17 cellular contexts compared by ENCODE assay signal in genomic region chr1:168235937-168236336, GRCh38. TPM values are rescaled to one million over a fixed set of nuclear protein-coding genes. Genes with fewer than 3 reads are reported as not detected.
DNase-seq lines count a peak whose midpoint lies in the region; ATAC-seq, FAIRE-seq and TF ChIP-seq lines count a peak whose summit lies in the region.
"Had no signal": no experiment of that assay in that cellular context is flagged by ENCODE, and none has a peak within 500 bp of the region (broad histone marks: within the 10 kb centered on the region; RNA-seq: fewer than 3 reads in every experiment).

No MANE protein-coding gene starts in this region.

- no peak overlapping the region for H2BK12ac ChIP-seq in mesenchymal stem cell (ENCODE audit: low read length in 2 of 2)

- H3K9me3 ChIP-seq in HepG2 (ENCODE audit: low read length) (no peaks in the 10 kb centered on the region), thoracic aorta (no peaks in the 10 kb centered on the region), mesenchymal stem cell (ENCODE audit: control insufficient read depth, low read length) (no peaks in the 10 kb centered on the region)
- H3K9me3 ChIP-seq: HAP-1, heart left ventricle, ovary, SJCRH30 had no signal

- H3K4me1 ChIP-seq in HepG2 (ENCODE audit: insufficient read depth, low read length) (peaks cover 23% of the 10 kb centered on the region), thoracic aorta (ENCODE audit: control insufficient read depth in 1 of 2, low read depth in 2 of 2) (peaks cover 19 to 45% of the 10 kb centered on the region in 2 donors), mesenchymal stem cell (ENCODE audit: control insufficient read depth, insufficient read depth, low read depth, low read length) (peaks cover 7% of the 10 kb centered on the region)
- H3K4me1 ChIP-seq: HAP-1, SJCRH30 had no signal

- no peak overlapping the region for H2BK120ac ChIP-seq in mesenchymal stem cell (ENCODE audit: low read depth, low read length)

- H2BK5ac ChIP-seq in mesenchymal stem cell (ENCODE audit: low read depth, low read length, poor library complexity, severe bottlenecking), result no peak overlapping the region

- H3K18ac ChIP-seq in mesenchymal stem cell (ENCODE audit: low read depth in 1 of 2, low read length in 2 of 2), result no peak overlapping the region

- BruUV-seq in HepG2 (replicated peaks; lab: Mats Ljungman, UMichigan), result no TSS peak

- H2AFZ ChIP-seq in HepG2 (ENCODE audit: low read length), result no peak overlapping the region
- H2AFZ ChIP-seq in mesenchymal stem cell (ENCODE audit: low read depth, low read length), result no peak overlapping the region

- no peak overlapping the region for H2AK5ac ChIP-seq in mesenchymal stem cell (ENCODE audit: low read length, severe bottlenecking)

- no peak overlapping the region for H4K91ac ChIP-seq in mesenchymal stem cell (ENCODE audit: low read length)

- H3K9ac ChIP-seq in HepG2 (ENCODE audit: insufficient read depth, low read depth, low read length) (no peak overlapping the region), mesenchymal stem cell (ENCODE audit: low read length) (no peak overlapping the region)

- intact Hi-C loops in activated T-helper 1 cell treated with anti-CD3 and anti-CD28 coated beads, Interleukin-12 subunit alpha, Interleukin-12 subunit beta, Interleukin-2, Interleukin-4 antibody, amounts not matched to agents 30 ng/mL and 10 ng/mL and 1 ng/mL, durations not matched to agents 14 hours and 24 hours and 36 hours (cut with micrococcal nuclease), result loop anchor here (1.0 to 10.0 kb wide), 11 partner anchors 13 to 1559 kb away; partner anchors contain the start of genes BLZF1, F5, METTL18 and NME7
- intact Hi-C loops in HepG2 (cut with micrococcal nuclease; ENCODE audit: unreplicated experiment), result loop anchor here (5.0 to 10.0 kb wide), 2 partner anchors 59 to 89 kb away; partner anchors contain the start of gene TIPRL

- H4K20me1 ChIP-seq in HepG2 (ENCODE audit: insufficient read depth, low read length), result no peaks in the 10 kb centered on the region

- TF ChIP-seq CTCF in HepG2 (CRISPR knock-in tag; IDR thresholded peaks at IDR 0.05) (no peak), thoracic aorta (IDR thresholded peaks at IDR 0.05) (no peak)

- in situ Hi-C loops in HepG2 (cut with HindIII; ENCODE audit: extremely low pct_ligation_motif_present, low pct_unique_long_range_greater_than_20kb), result no loop called here

- H3K27ac ChIP-seq in HepG2 (ENCODE audit: extremely low read length, insufficient read depth, low read length), result peak overlapping the region; percentile 25
- H3K27ac ChIP-seq in thoracic aorta, result peak overlapping the region; percentile 51 to 63
- H3K27ac ChIP-seq in mesenchymal stem cell (ENCODE audit: low read length, poor library complexity, severe bottlenecking), result no peak overlapping the region
- H3K27ac ChIP-seq: ovary, SJCRH30 had no signal

- H3K4ac ChIP-seq in mesenchymal stem cell (ENCODE audit: low read depth in 1 of 2, low read length in 2 of 2), result no peak overlapping the region

- peaks cover 59% of the 10 kb centered on the region for H3K4me1 Mint-ChIP-seq in activated T-cell treated with anti-CD3 and anti-CD28 coated beads, Interleukin-2, amount 50 U/mL, for 24 hours (ENCODE audit: low read depth)
- peaks cover 70% of the 10 kb centered on the region for H3K4me1 Mint-ChIP-seq in activated T-helper 1 cell treated with anti-CD3 and anti-CD28 coated beads, Interleukin-12 subunit alpha, Interleukin-12 subunit beta, Interleukin-2, Interleukin-4 antibody, amounts not matched to agents 30 ng/mL and 10 ng/mL and 1 ng/mL, durations not matched to agents 14 hours and 24 hours and 36 hours (ENCODE audit: low read depth)
- H3K4me1 Mint-ChIP-seq: brain had no signal

- peaks cover 39% of the 10 kb centered on the region for H3K79me1 ChIP-seq in mesenchymal stem cell (replicated peaks; ENCODE audit: low read length, poor library complexity, severe bottlenecking)

- no peaks in the 10 kb centered on the region for H3K27me3 Mint-ChIP-seq in activated T-cell treated with anti-CD3 and anti-CD28 coated beads, Interleukin-2, amount 50 U/mL, for 24 hours
- no peaks in the 10 kb centered on the region for H3K27me3 Mint-ChIP-seq in activated T-helper 1 cell treated with anti-CD3 and anti-CD28 coated beads, Interleukin-12 subunit alpha, Interleukin-12 subunit beta, Interleukin-2, Interleukin-4 antibody, amounts not matched to agents 30 ng/mL and 10 ng/mL and 1 ng/mL, durations not matched to agents 14 hours and 24 hours and 36 hours (ENCODE audit: insufficient read depth)
- H3K27me3 Mint-ChIP-seq: activated B cell treated with CpG ODN at 0.5 μM for 24 hours, brain had no signal

- H3K23ac ChIP-seq in mesenchymal stem cell (ENCODE audit: low read length in 2 of 2), result no peak overlapping the region

- H3K4me3 ChIP-seq in HepG2 (replicated peaks in 1 of 3; ENCODE audit: insufficient read depth in 1 of 3, low read depth in 2 of 3, low read length in 3 of 3) (no peak overlapping the region), thoracic aorta (peak overlapping the region; percentile 35), mesenchymal stem cell (ENCODE audit: insufficient read depth in 1 of 2, low read depth in 1 of 2, low read length in 2 of 2) (no peak overlapping the region)
- H3K4me3 ChIP-seq: coronary artery, HAP-1, heart left ventricle, ovary, SJCRH30 had no signal

- H4K8ac ChIP-seq in mesenchymal stem cell (ENCODE audit: low read length), result no peak overlapping the region

- H3K9me3 Mint-ChIP-seq in activated T-cell treated with anti-CD3 and anti-CD28 coated beads, Interleukin-2, amount 50 U/mL, for 24 hours, result no peaks in the 10 kb centered on the region
- no peaks in the 10 kb centered on the region for H3K9me3 Mint-ChIP-seq in activated T-helper 1 cell treated with anti-CD3 and anti-CD28 coated beads, Interleukin-12 subunit alpha, Interleukin-12 subunit beta, Interleukin-2, Interleukin-4 antibody, amounts not matched to agents 30 ng/mL and 10 ng/mL and 1 ng/mL, durations not matched to agents 14 hours and 24 hours and 36 hours
- H3K9me3 Mint-ChIP-seq: activated B cell treated with CpG ODN at 0.5 μM for 24 hours; brain; CD8-positive, alpha-beta T cell had no signal

- POLR2A ChIA-PET in HepG2 (lab: Yijun Ruan, JAX), result interaction anchor here (2.1 kb wide), 1 partner anchor 10 kb away, joined by 12 read pairs; the partner anchor contains the start of gene SFT2D2

- H3K4me3 Mint-ChIP-seq in activated T-cell treated with anti-CD3 and anti-CD28 coated beads, Interleukin-2, amount 50 U/mL, for 24 hours, result peak overlapping the region; percentile 42
- peak overlapping the region; percentile 8 for H3K4me3 Mint-ChIP-seq in activated T-helper 1 cell treated with anti-CD3 and anti-CD28 coated beads, Interleukin-12 subunit alpha, Interleukin-12 subunit beta, Interleukin-2, Interleukin-4 antibody, amounts not matched to agents 30 ng/mL and 10 ng/mL and 1 ng/mL, durations not matched to agents 14 hours and 24 hours and 36 hours
- H3K4me3 Mint-ChIP-seq: activated B cell treated with CpG ODN at 0.5 μM for 24 hours; brain; CD8-positive, alpha-beta T cell had no signal

- H3K79me2 ChIP-seq in HepG2 (ENCODE audit: insufficient read depth, low read length), result peaks cover 3% of the 10 kb centered on the region

- TF ChIP-seq POLR2A in HepG2 (IDR thresholded peaks at IDR 0.05; ENCODE audit: insufficient read depth in 1 of 2, low read depth in 2 of 2, low read length in 2 of 2), result no peak

- no peak overlapping the region for H3K14ac ChIP-seq in mesenchymal stem cell (ENCODE audit: low read length in 2 of 2)

- CTCF ChIA-PET in HepG2 (lab: Yijun Ruan, JAX; ENCODE audit: low intra/inter-chr PET ratio, low total read pairs), result interaction anchor here (0.7 kb wide), 1 partner anchor 57 kb away, joined by 4 read pairs; no protein-coding TSS in a partner anchor

- H3K27me3 ChIP-seq in HepG2 (ENCODE audit: control insufficient read depth in 1 of 2, insufficient read depth in 2 of 2, low read length in 2 of 2) (no peaks in the 10 kb centered on the region), thoracic aorta (replicated peaks; ENCODE audit: insufficient read depth) (no peaks in the 10 kb centered on the region), mesenchymal stem cell (ENCODE audit: control insufficient read depth in 1 of 2, insufficient read depth in 1 of 2, low read length in 2 of 2) (no peaks in the 10 kb centered on the region)
- H3K27me3 ChIP-seq: heart left ventricle, ovary, SJCRH30 had no signal

- H3K4me2 ChIP-seq in HepG2 (ENCODE audit: low read depth, low read length), result peak overlapping the region; percentile 22
- H3K4me2 ChIP-seq in mesenchymal stem cell (ENCODE audit: low read length, poor library complexity, severe bottlenecking), result no peak overlapping the region

- DNase-seq in activated T-cell treated with anti-CD3 and anti-CD28 coated beads, Interleukin-2, amount 50 U/mL, for 24 hours, result no peak
- DNase-seq in activated T-cell treated with anti-CD3 and anti-CD28 coated beads, Interleukin-2, amount 50 U/mL, for 48 hours, result no peak
- no peak for DNase-seq in activated T-helper 1 cell treated with anti-CD3 and anti-CD28 coated beads, Interleukin-12 subunit alpha, Interleukin-12 subunit beta, Interleukin-2, Interleukin-4 antibody, amounts not matched to agents 30 ng/mL and 10 ng/mL and 1 ng/mL, durations not matched to agents 14 hours and 24 hours and 36 hours (ENCODE audit: low spot score)
- DNase-seq in HepG2 (ENCODE audit: low spot score), result peak; percentile 35
- DNase-seq in thoracic aorta (ENCODE audit: low spot score), result no peak
- DNase-seq in NCI-H1436 treated with DMSO at 0.1 percent for 48 hours (lab: John Stamatoyannopoulos, UW), result no peak
- DNase-seq in mesenchymal stem cell, result no peak
- DNase-seq: activated B cell treated with CpG ODN at 0.5 μM for 24 hours, heart left ventricle, ovary had no signal

- TF ChIP-seq RAD21 in HepG2 (CRISPR knock-in tag; IDR thresholded peaks at IDR 0.05), result no peak

- H3K36me3 ChIP-seq in HepG2 (replicated peaks in 1 of 2; ENCODE audit: control insufficient read depth in 1 of 2, insufficient read depth in 2 of 2, low read length in 2 of 2) (peaks cover 8 to 56% of the 10 kb centered on the region in 2 experiments), thoracic aorta (peaks cover 53% of the 10 kb centered on the region), mesenchymal stem cell (ENCODE audit: control insufficient read depth in 1 of 2, insufficient read depth in 2 of 2, low read depth in 1 of 2, low read length in 2 of 2) (peaks cover 32 to 95% of the 10 kb centered on the region in 2 experiments)
- H3K36me3 ChIP-seq: ovary had no signal

- no peak overlapping the region for H2BK15ac ChIP-seq in mesenchymal stem cell (ENCODE audit: low read depth, poor library complexity, severe bottlenecking)

- peak overlapping the region; percentile 37 for H3K27ac Mint-ChIP-seq in activated T-cell treated with anti-CD3 and anti-CD28 coated beads, Interleukin-2, amount 50 U/mL, for 24 hours
- H3K27ac Mint-ChIP-seq in activated T-helper 1 cell treated with anti-CD3 and anti-CD28 coated beads, Interleukin-12 subunit alpha, Interleukin-12 subunit beta, Interleukin-2, Interleukin-4 antibody, amounts not matched to agents 30 ng/mL and 10 ng/mL and 1 ng/mL, durations not matched to agents 14 hours and 24 hours and 36 hours, result peak overlapping the region; percentile 30
- H3K27ac Mint-ChIP-seq: activated B cell treated with CpG ODN at 0.5 μM for 24 hours, brain had no signal

- 66% methylated on average over 3 of the region's 3 CpGs for WGBS in HepG2 (ENCODE audit: low lambda C conversion rate)
- 98% methylated on average over 3 of the region's 3 CpGs for WGBS in mesenchymal stem cell

- no peak for TF ChIP-seq EP300 in HepG2 (IDR thresholded peaks at IDR 0.05; ENCODE audit: low read depth in 2 of 2, low read length in 2 of 2)
- no peak for TF ChIP-seq EP300 in HepG2 (CRISPR knock-in tag; IDR thresholded peaks at IDR 0.05; ENCODE audit: borderline replicate concordance)

- peaks cover 97% of the 10 kb centered on the region for H3K36me3 Mint-ChIP-seq in activated T-cell treated with anti-CD3 and anti-CD28 coated beads, Interleukin-2, amount 50 U/mL, for 24 hours (ENCODE audit: low read depth)
- H3K36me3 Mint-ChIP-seq in activated T-helper 1 cell treated with anti-CD3 and anti-CD28 coated beads, Interleukin-12 subunit alpha, Interleukin-12 subunit beta, Interleukin-2, Interleukin-4 antibody, amounts not matched to agents 30 ng/mL and 10 ng/mL and 1 ng/mL, durations not matched to agents 14 hours and 24 hours and 36 hours (ENCODE audit: low read depth), result peaks cover 67% of the 10 kb centered on the region

- FAIRE-seq in HepG2 (lab: Jason Lieb, UNC), result peak; percentile 64
- FAIRE-seq: urothelium cell line had no signal

- peak; percentile 53 for ATAC-seq in HepG2
- no peak for ATAC-seq in thoracic aorta (ENCODE audit: insufficient number of reproducible peaks, low FRiP score, low read depth)
- ATAC-seq in GM18502 (IDR thresholded peaks at IDR 0.05; ENCODE audit: poor library complexity, unreplicated experiment), result no peak

RNA-seq across cellular contexts. Expression of gene SFT2D2, which starts 10.1 kb away (rescaled TPM):
- 71.1 and 76.5 TPM in 2 replicates for total RNA-seq in activated T-helper 1 cell treated with anti-CD3 and anti-CD28 coated beads, Interleukin-12 subunit alpha, Interleukin-12 subunit beta, Interleukin-2, Interleukin-4 antibody, amounts not matched to agents 30 ng/mL and 10 ng/mL and 1 ng/mL, durations not matched to agents 14 hours and 24 hours and 36 hours
- 28.8 and 31.4 TPM in 2 replicates for total RNA-seq in HepG2 (2016; rRNA removed; fragmentation: Illumina TruSeq; extraction: Trizol)
- 3.0 and 4.6 TPM in 2 replicates for total RNA-seq in HepG2 (2016; cell fraction: cytosol; rRNA removed; fragmentation: Illumina TruSeq; extraction: Trizol; ENCODE audit: low read depth)
- total RNA-seq in HepG2 (2016; cell fraction: insoluble cytoplasmic fraction; rRNA removed; fragmentation: Illumina TruSeq; extraction: Trizol), result 27.1 and 28.3 TPM in 2 replicates
- total RNA-seq in HepG2 (2016; cell fraction: membrane; rRNA removed; fragmentation: Illumina TruSeq; extraction: Trizol), result 5.9 and 6.3 TPM in 2 replicates
- 26.1 and 28.1 TPM in 2 replicates for total RNA-seq in HepG2 (2016; cell fraction: nucleus; rRNA removed; fragmentation: Illumina TruSeq; extraction: Trizol)
- polyA plus RNA-seq in HepG2 (2011; rRNA removed), result 8.5 and 10.0 TPM in 2 replicates
- 4.8 and 7.4 TPM in 2 replicates for polyA plus RNA-seq in HepG2 (2011; cell fraction: cytosol; rRNA removed)
- 7.8 and 7.9 TPM in 2 replicates for polyA plus RNA-seq in HepG2 (2011; cell fraction: nucleus; rRNA removed)
- polyA plus RNA-seq in HepG2 (2012), result 2.2 and 3.3 TPM in 2 replicates
- polyA plus RNA-seq in HepG2 (2016; cell fraction: cytosol; fragmentation: Illumina TruSeq; extraction: Trizol; ENCODE audit: low read depth), result 0.65 and 0.66 TPM in 2 replicates
- polyA plus RNA-seq in HepG2 (2016; cell fraction: insoluble cytoplasmic fraction; fragmentation: Illumina TruSeq; extraction: Trizol; ENCODE audit: low read depth), result 8.3 and 9.0 TPM in 2 replicates
- polyA plus RNA-seq in HepG2 (2016; cell fraction: membrane; fragmentation: Illumina TruSeq; extraction: Trizol; ENCODE audit: low read depth), result 1.0 and 1.9 TPM in 2 replicates
- polyA plus RNA-seq in HepG2 (2016; cell fraction: nucleus; fragmentation: Illumina TruSeq; extraction: Trizol; ENCODE audit: insufficient read depth, low read depth), result 17.0 and 18.1 TPM in 2 replicates
- polyA minus RNA-seq in HepG2 (2011; rRNA and poly(A)+ RNA removed; ENCODE audit: low replicate concordance), result 33.6 and 104 TPM in 2 replicates
- polyA minus RNA-seq in HepG2 (2011; cell fraction: cytosol; rRNA and poly(A)+ RNA removed), result 23.4 and 30.6 TPM in 2 replicates
- polyA minus RNA-seq in HepG2 (2011; cell fraction: nucleus; rRNA and poly(A)+ RNA removed), result 17.0 and 19.1 TPM in 2 replicates
- 100 to 1,000 TPM in 1 of 2 donors, 10 to 100 TPM in 1; 65.4 to 124 TPM for total RNA-seq in thoracic aorta
- polyA plus RNA-seq in mesenchymal stem cell (2013, experiment 1 of 2), result 10.8 TPM
- polyA plus RNA-seq in mesenchymal stem cell (2013, experiment 2 of 2), result 10.0 TPM

RNA-seq across cellular contexts. Expression of gene TBX19, which starts 44.7 kb away (rescaled TPM):
- total RNA-seq in activated T-helper 1 cell treated with anti-CD3 and anti-CD28 coated beads, Interleukin-12 subunit alpha, Interleukin-12 subunit beta, Interleukin-2, Interleukin-4 antibody, amounts not matched to agents 30 ng/mL and 10 ng/mL and 1 ng/mL, durations not matched to agents 14 hours and 24 hours and 36 hours, result 2.0 and 2.5 TPM in 2 replicates
- 0.18 and 0.31 TPM in 2 replicates for total RNA-seq in HepG2 (2016; rRNA removed; fragmentation: Illumina TruSeq; extraction: Trizol)
- 0.30 and 0.44 TPM in 2 replicates for total RNA-seq in HepG2 (2016; cell fraction: cytosol; rRNA removed; fragmentation: Illumina TruSeq; extraction: Trizol; ENCODE audit: low read depth)
- total RNA-seq in HepG2 (2016; cell fraction: insoluble cytoplasmic fraction; rRNA removed; fragmentation: Illumina TruSeq; extraction: Trizol), result 0.17 and 0.22 TPM in 2 replicates
- 0.19 and 0.24 TPM in 2 replicates for total RNA-seq in HepG2 (2016; cell fraction: membrane; rRNA removed; fragmentation: Illumina TruSeq; extraction: Trizol)
- 0.44 and 0.71 TPM in 2 replicates for total RNA-seq in HepG2 (2016; cell fraction: nucleus; rRNA removed; fragmentation: Illumina TruSeq; extraction: Trizol)
- 1.3 and 1.4 TPM in 2 replicates for polyA plus RNA-seq in HepG2 (2011; rRNA removed)
- 0.81 and 1.0 TPM in 2 replicates for polyA plus RNA-seq in HepG2 (2011; cell fraction: cytosol; rRNA removed)
- 2.5 and 2.7 TPM in 2 replicates for polyA plus RNA-seq in HepG2 (2011; cell fraction: nucleus; rRNA removed)
- 0.99 and 1.1 TPM in 2 replicates for polyA plus RNA-seq in HepG2 (2012)
- 0.06 and 0.09 TPM in 2 replicates for polyA plus RNA-seq in HepG2 (2016; cell fraction: cytosol; fragmentation: Illumina TruSeq; extraction: Trizol; ENCODE audit: low read depth)
- 0.24 and 0.43 TPM in 2 replicates for polyA plus RNA-seq in HepG2 (2016; cell fraction: insoluble cytoplasmic fraction; fragmentation: Illumina TruSeq; extraction: Trizol; ENCODE audit: low read depth)
- 0.18 and 0.35 TPM in 2 replicates for polyA plus RNA-seq in HepG2 (2016; cell fraction: membrane; fragmentation: Illumina TruSeq; extraction: Trizol; ENCODE audit: low read depth)
- 1.3 TPM in 2 replicates for polyA plus RNA-seq in HepG2 (2016; cell fraction: nucleus; fragmentation: Illumina TruSeq; extraction: Trizol; ENCODE audit: insufficient read depth, low read depth)
- polyA minus RNA-seq in HepG2 (2011; rRNA and poly(A)+ RNA removed; ENCODE audit: low replicate concordance), result 0.51 and 0.80 TPM in 2 replicates
- polyA minus RNA-seq in HepG2 (2011; cell fraction: cytosol; rRNA and poly(A)+ RNA removed), result not detected in 2 replicates
- 0.90 and 1.5 TPM in 2 replicates for polyA minus RNA-seq in HepG2 (2011; cell fraction: nucleus; rRNA and poly(A)+ RNA removed)
- total RNA-seq in thoracic aorta, result 1 to 10 TPM; 8.4 to 9.9 TPM
- 0.43 TPM for polyA plus RNA-seq in mesenchymal stem cell (2013, experiment 1 of 2)
- polyA plus RNA-seq in mesenchymal stem cell (2013, experiment 2 of 2), result 0.49 TPM

RNA-seq across cellular contexts. Expression of gene TIPRL, which starts 57.2 kb away (rescaled TPM):
- 42.8 and 45.7 TPM in 2 replicates for total RNA-seq in activated T-helper 1 cell treated with anti-CD3 and anti-CD28 coated beads, Interleukin-12 subunit alpha, Interleukin-12 subunit beta, Interleukin-2, Interleukin-4 antibody, amounts not matched to agents 30 ng/mL and 10 ng/mL and 1 ng/mL, durations not matched to agents 14 hours and 24 hours and 36 hours
- total RNA-seq in HepG2 (2016; rRNA removed; fragmentation: Illumina TruSeq; extraction: Trizol) (22.8 and 33.5 TPM in 2 replicates), thoracic aorta (10 to 100 TPM; 18.5 to 22.9 TPM)
- total RNA-seq in HepG2 (2016; cell fraction: cytosol; rRNA removed; fragmentation: Illumina TruSeq; extraction: Trizol; ENCODE audit: low read depth), result 8.4 and 10.9 TPM in 2 replicates
- 22.6 and 32.8 TPM in 2 replicates for total RNA-seq in HepG2 (2016; cell fraction: insoluble cytoplasmic fraction; rRNA removed; fragmentation: Illumina TruSeq; extraction: Trizol)
- 15.6 and 18.7 TPM in 2 replicates for total RNA-seq in HepG2 (2016; cell fraction: membrane; rRNA removed; fragmentation: Illumina TruSeq; extraction: Trizol)
- 11.8 and 11.9 TPM in 2 replicates for total RNA-seq in HepG2 (2016; cell fraction: nucleus; rRNA removed; fragmentation: Illumina TruSeq; extraction: Trizol)
- polyA plus RNA-seq in HepG2 (2011; rRNA removed), result 7.6 and 10.1 TPM in 2 replicates
- 4.1 and 7.6 TPM in 2 replicates for polyA plus RNA-seq in HepG2 (2011; cell fraction: cytosol; rRNA removed)
- 2.0 and 3.2 TPM in 2 replicates for polyA plus RNA-seq in HepG2 (2011; cell fraction: nucleus; rRNA removed)
- 11.9 and 13.6 TPM in 2 replicates for polyA plus RNA-seq in HepG2 (2012)
- 12.0 and 17.8 TPM in 2 replicates for polyA plus RNA-seq in HepG2 (2016; cell fraction: cytosol; fragmentation: Illumina TruSeq; extraction: Trizol; ENCODE audit: low read depth)
- 34.7 and 35.9 TPM in 2 replicates for polyA plus RNA-seq in HepG2 (2016; cell fraction: insoluble cytoplasmic fraction; fragmentation: Illumina TruSeq; extraction: Trizol; ENCODE audit: low read depth)
- polyA plus RNA-seq in HepG2 (2016; cell fraction: membrane; fragmentation: Illumina TruSeq; extraction: Trizol; ENCODE audit: low read depth), result 13.6 and 15.9 TPM in 2 replicates
- 15.2 and 15.8 TPM in 2 replicates for polyA plus RNA-seq in HepG2 (2016; cell fraction: nucleus; fragmentation: Illumina TruSeq; extraction: Trizol; ENCODE audit: insufficient read depth, low read depth)
- polyA minus RNA-seq in HepG2 (2011; rRNA and poly(A)+ RNA removed; ENCODE audit: low replicate concordance), result 3.1 and 9.5 TPM in 2 replicates
- polyA minus RNA-seq in HepG2 (2011; cell fraction: cytosol; rRNA and poly(A)+ RNA removed), result 4.9 and 7.2 TPM in 2 replicates
- polyA minus RNA-seq in HepG2 (2011; cell fraction: nucleus; rRNA and poly(A)+ RNA removed), result 3.9 and 6.2 TPM in 2 replicates
- 31.5 TPM for polyA plus RNA-seq in mesenchymal stem cell (2013, experiment 1 of 2)
- 32.5 TPM for polyA plus RNA-seq in mesenchymal stem cell (2013, experiment 2 of 2)
